ENCODE assay signal across 8 cellular contexts in genomic region chr19:45178262-45179062, GRCh38. TPM values are rescaled to one million over a fixed set of nuclear protein-coding genes. Genes with fewer than 3 reads are reported as not detected.
DNase-seq lines count a peak whose midpoint lies in the region; ATAC-seq and TF ChIP-seq lines count a peak whose summit lies in the region.

BLOC1S3 (plus strand) TSS chr19:45178784; CDS start chr19:45179297, 513 bp downstream.

- no peaks in the 10 kb centered on the region for H3K9me3 ChIP-seq in PC-3 (ENCODE audit: low read length)

- BruUV-seq in PC-3 (replicated peaks; lab: Mats Ljungman, UMichigan): no TSS peak

- CTCF ChIA-PET in PC-3 (lab: Charles Lee): no interaction called here

- POLR2A ChIA-PET in PC-3 (lab: Charles Lee; ENCODE audit: unreplicated experiment): interaction anchor here (0.6 to 1.1 kb wide), 3 partner anchors 8 to 43 kb away, joined by 3 to 6 read pairs (median 3); no protein-coding TSS in a partner anchor

- peaks cover 11% of the 10 kb centered on the region for H3K4me1 ChIP-seq in PC-3 (ENCODE audit: insufficient read depth, low read length)

- H3K9ac ChIP-seq in PC-3 (ENCODE audit: low read length): peak within 1 kb of the TSS; percentile 91

- no peaks in the 10 kb centered on the region for H4K20me1 ChIP-seq in PC-3 (ENCODE audit: low read length)

- DNase-seq in DMS53 (lab: John Stamatoyannopoulos, UW): peak; percentile 100
- peak; percentile 97 for DNase-seq in PC-3
- DNase-seq in activated T-cell treated with anti-CD3 and anti-CD28 coated beads for 48 hours (ENCODE audit: low read depth): peak; percentile 100
- DNase-seq in epithelial cell of proximal tubule (ENCODE audit: low read depth): peak; percentile 100
- peak; percentile 100 for DNase-seq in mucosa of gallbladder (ENCODE audit: low spot score)
- peak; percentile 100 for DNase-seq in stimulated activated CD8-positive, alpha-beta memory T cell treated with anti-CD3 and anti-CD28 coated beads, Interleukin-4, amount 100 ng/mL, for 4 hours (ENCODE audit: low read depth in 2 of 2, low spot score in 1 of 2)

- peak; percentile 74 for ATAC-seq in GM21576 (IDR thresholded peaks at IDR 0.05; ENCODE audit: unreplicated experiment)
- peak; percentile 82 for ATAC-seq in PC-3

- peak; percentile 20; the same call in 1 of the 2 replicates for TF ChIP-seq RAD21 in Ishikawa (IDR thresholded peaks at IDR 0.05; ENCODE audit: low read depth)

- no peaks in the 10 kb centered on the region for H3K36me3 ChIP-seq in PC-3 (ENCODE audit: low read depth, low read length)

- no peak for TF ChIP-seq EP300 in Ishikawa (IDR thresholded peaks at IDR 0.05; ENCODE audit: borderline replicate concordance)

- no peaks in the 10 kb centered on the region for H3K9me2 ChIP-seq in PC-3 (replicated peaks; ENCODE audit: low read length)

- H3K4me3 ChIP-seq in PC-3 (ENCODE audit: low read length) (peak within 1 kb of the TSS; percentile 98), epithelial cell of proximal tubule (ENCODE audit: low read depth, low read length) (peak within 1 kb of the TSS; percentile 98)

- H2AFZ ChIP-seq in PC-3 (ENCODE audit: low read length): peak within 1 kb of the TSS; percentile 85

- peak within 1 kb of the TSS; percentile 82 for H3K27ac ChIP-seq in PC-3 (ENCODE audit: low read length)

- peaks cover 31% of the 10 kb centered on the region for H3K79me2 ChIP-seq in PC-3 (ENCODE audit: low read length)

- TF ChIP-seq CTCF in PC-3 (conservative IDR thresholded peaks at IDR 0.05; ENCODE audit: low read depth, low read length) (no peak; the same call in 1 of the 2 replicates), epithelial cell of proximal tubule (conservative IDR thresholded peaks at IDR 0.05; ENCODE audit: low read depth, low read length) (peak; percentile 26)

- H3K27me3 ChIP-seq in PC-3 (ENCODE audit: low read length): no peaks in the 10 kb centered on the region

- intact Hi-C loops in PC-3 (cut with micrococcal nuclease): loop anchor here (5.0 kb wide), 1 partner anchor 86 kb away; the partner anchor contains the start of gene PPP1R37

- H3K4me2 ChIP-seq in PC-3 (ENCODE audit: low read length): peak within 1 kb of the TSS; percentile 97

- H3F3A ChIP-seq in PC-3 (ENCODE audit: low read length, unreplicated experiment): no peaks in the 10 kb centered on the region

TF ChIP-seq in Ishikawa, 13 proteins besides CTCF, POLR2A, EP300 and RAD21:
- TF ChIP-seq TEAD4 (IDR thresholded peaks at IDR 0.05) (no peak), MAX (IDR thresholded peaks at IDR 0.05) (peak; percentile 96), YY1 (IDR thresholded peaks at IDR 0.05; ENCODE audit: low read depth) (peak; percentile 27; the same call in 1 of the 2 replicates), CREB1 (IDR thresholded peaks at IDR 0.05; ENCODE audit: low read depth) (peak; percentile 92), EGR1 (IDR thresholded peaks at IDR 0.05) (no peak), FOXM1 (IDR thresholded peaks at IDR 0.05; ENCODE audit: borderline replicate concordance, low read depth) (peak; percentile 34; the same call in 1 of the 2 replicates), USF1 (IDR thresholded peaks at IDR 0.05) (peak; percentile 93), TAF1 (IDR thresholded peaks at IDR 0.05; ENCODE audit: low read depth) (no peak), TCF12 (IDR thresholded peaks at IDR 0.05; ENCODE audit: low read depth) (0 out of 2 replicates have a peak, but pooled peaks have one; percentile 39), REST (IDR thresholded peaks at IDR 0.05; ENCODE audit: low read depth) (no peak), NFIC (IDR thresholded peaks at IDR 0.05) (0 out of 2 replicates have a peak, but pooled peaks have one; percentile 10), CEBPB (IDR thresholded peaks at IDR 0.05) (peak; percentile 59; the same call in 1 of the 2 replicates), ZBTB7A (IDR thresholded peaks at IDR 0.05; ENCODE audit: low read depth) (no peak)

RNA-seq across cellular contexts. Expression of gene BLOC1S3, which starts in this region (rescaled TPM):
- total RNA-seq in PC-3 (2014; rRNA removed) (7.3 and 11.9 TPM in 2 replicates), epithelial cell of proximal tubule (5.4 and 11.5 TPM in 2 replicates), mucosa of gallbladder (21.7 TPM)

Comparison
In these comparisons a context has a peak if more than half of its experiments do, and no peak if none do; other contexts are left out.
1. Peak in every context shown above with its lines: DNase-seq, ATAC-seq, H3K4me3 ChIP-seq and H3K27ac ChIP-seq.